ENCODE assay signal across 13 cellular contexts in the genomic region with DNA sequence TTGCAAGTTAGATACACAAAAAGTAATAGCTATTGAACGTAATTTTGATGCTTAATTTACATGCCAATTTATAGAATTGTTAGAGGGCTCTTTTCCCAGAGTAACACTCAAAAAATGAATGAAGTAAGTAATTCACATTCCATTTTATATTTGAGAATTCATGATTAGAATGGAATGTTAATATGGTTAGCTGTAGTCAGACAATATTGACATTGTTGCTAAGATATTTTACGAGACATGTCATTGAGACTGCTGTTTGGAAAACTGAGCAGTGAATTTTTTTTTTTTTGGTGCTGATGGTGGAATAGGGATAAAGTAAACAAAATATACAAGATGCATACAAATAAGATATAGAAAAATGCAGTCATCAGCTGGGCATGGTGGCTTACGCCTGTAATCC.
DNase-seq lines count a peak whose midpoint lies in the region; ATAC-seq and TF ChIP-seq lines count a peak whose summit lies in the region.
"Had no signal": no experiment of that assay in that cellular context is flagged by ENCODE, and none has a peak within 500 bp of the region (broad histone marks: within the 10 kb centered on the region; RNA-seq: fewer than 3 reads in every experiment).

No MANE protein-coding gene starts in this region.

- H3K36me3 Mint-ChIP-seq in mesothelial cell of epicardium: peaks cover 5% of the 10 kb centered on the region

- TF ChIP-seq CTCF in mesothelial cell of epicardium (IDR thresholded peaks at IDR 0.05; ENCODE audit: unreplicated experiment): no peak

- H3K27me3 Mint-ChIP-seq in mesothelial cell of epicardium (ENCODE audit: low read depth): no peaks in the 10 kb centered on the region

- ATAC-seq in Right ventricle myocardium inferior (peak; percentile 32), GM18909 (IDR thresholded peaks at IDR 0.05; ENCODE audit: poor library complexity, unreplicated experiment) (no peak), HG03469 (IDR thresholded peaks at IDR 0.05; ENCODE audit: unreplicated experiment) (no peak), GM18861 (IDR thresholded peaks at IDR 0.05; ENCODE audit: unreplicated experiment) (no peak)
- ATAC-seq: GM23338, left lobe of liver had no signal

- H3K4me1 Mint-ChIP-seq in mesothelial cell of epicardium: peaks cover 56% of the 10 kb centered on the region
- H3K4me1 Mint-ChIP-seq: GM23338 had no signal

- no peaks in the 10 kb centered on the region for H3K9me3 Mint-ChIP-seq in mesothelial cell of epicardium
- H3K9me3 Mint-ChIP-seq: GM23338 had no signal

- intact Hi-C loops in Right ventricle myocardium inferior (cut with DNase I) (loop anchor here (2.0 kb wide), 1 partner anchor 21 kb away; no protein-coding TSS in a partner anchor), cardiac septum (cut with DNase I) (no loop called here)

- DNase-seq in Right ventricle myocardium inferior (ENCODE audit: missing footprints): no peak
- DNase-seq in cardiac septum (ENCODE audit: low spot score): no peak
- peak; percentile 25 for DNase-seq in dermis blood vessel endothelial cell
- no peak for DNase-seq in mesothelial cell of epicardium (ENCODE audit: low spot score in 2 of 2, unreplicated experiment in 2 of 2)
- DNase-seq in NCI-H2227 (lab: John Stamatoyannopoulos, UW; ENCODE audit: unreplicated experiment): no peak
- DNase-seq: NCI-H2081 treated with DMSO at 0.1 percent for 48 hours, retina had no signal

- H3K27ac Mint-ChIP-seq in mesothelial cell of epicardium: peak overlapping the region; percentile 97
- H3K27ac Mint-ChIP-seq: GM23338, IgD-negative memory B cell had no signal

- H3K4me3 Mint-ChIP-seq in mesothelial cell of epicardium: no peak overlapping the region
- H3K4me3 Mint-ChIP-seq: GM23338, IgD-negative memory B cell had no signal
